1 cellular context compared by ENCODE assay signal in the genomic region with DNA sequence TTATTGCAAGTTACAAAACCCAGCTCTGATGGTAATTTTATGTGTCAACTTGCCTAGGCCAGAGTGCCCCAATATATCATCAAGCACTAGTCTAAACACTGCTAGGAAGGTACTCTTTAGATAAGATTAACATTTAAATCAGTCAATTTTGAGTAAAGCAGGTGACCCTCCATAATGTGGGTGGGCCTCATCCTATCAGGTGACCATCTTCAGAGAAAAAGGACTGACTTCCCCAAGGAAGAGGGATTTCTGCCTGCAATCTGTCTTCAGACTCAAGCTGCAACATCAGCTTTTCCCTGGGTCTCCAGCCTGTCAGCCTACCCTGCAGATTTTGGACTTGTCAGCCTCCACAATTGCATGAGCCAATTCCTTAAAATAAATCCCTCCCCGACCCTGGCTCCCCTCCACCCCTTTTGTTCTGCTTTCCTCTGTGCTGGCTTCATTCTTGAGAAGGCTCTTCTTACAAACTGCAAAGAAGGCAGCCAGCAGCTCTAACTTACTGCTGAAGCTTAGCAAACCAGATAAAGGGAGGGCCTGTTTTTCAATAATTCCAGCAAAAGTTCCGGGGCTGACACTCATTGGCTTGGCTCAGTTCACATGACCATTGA.
TF ChIP-seq lines count a peak whose summit lies in the region.

No MANE protein-coding gene starts in this region.

TF ChIP-seq in HEK293T, 16 proteins besides CTCF, POLR2A, EP300 and RAD21:
- no peak for TF ChIP-seq ELF4 (IDR thresholded peaks at IDR 0.05)
- TF ChIP-seq ZNF384 (IDR thresholded peaks at IDR 0.05): no peak
- TF ChIP-seq FOXA1 (IDR thresholded peaks at IDR 0.05): no peak
- TF ChIP-seq NFRKB (IDR thresholded peaks at IDR 0.05): no peak
- no peak for TF ChIP-seq FOXM1 (IDR thresholded peaks at IDR 0.05; ENCODE audit: borderline replicate concordance)
